ENCODE assay signal across 10 cellular contexts in genomic region chr1:41683681-41684500, GRCh38.
DNase-seq lines count a peak whose midpoint lies in the region; ATAC-seq and TF ChIP-seq lines count a peak whose summit lies in the region.
"Had no signal": no experiment of that assay in that cellular context is flagged by ENCODE, and none has a peak within 500 bp of the region (broad histone marks: within the 10 kb centered on the region; RNA-seq: fewer than 3 reads in every experiment).

No MANE protein-coding gene starts in this region.

- peak overlapping the region; percentile 69 for H3K4me2 ChIP-seq in Loucy (ENCODE audit: low read depth, low read length, poor library complexity, severe bottlenecking)

- peak; percentile 76 to 81 for ATAC-seq in natural killer cell treated with Interleukin-12 subunit alpha and Interleukin-12 subunit beta and Interleukin-15 and Interleukin-18, amount 100 ng/mL, for 72 hours
- no peak for ATAC-seq in GM21717 (IDR thresholded peaks at IDR 0.05; ENCODE audit: unreplicated experiment)

- H3K4me1 ChIP-seq in Loucy (ENCODE audit: insufficient read depth, low read length, poor library complexity, severe bottlenecking): peaks cover 62% of the 10 kb centered on the region

- DNase-seq in NOMO-1 (lab: John Stamatoyannopoulos, UW; ENCODE audit: unreplicated experiment in 2 of 2) (peak; percentile 21 to 31), NOMO-1 treated with dmso at 0.1 percent for 144 hours (lab: John Stamatoyannopoulos, UW; ENCODE audit: unreplicated experiment) (no peak), inferior parietal cortex (ENCODE audit: extremely low spot score) (no peak), putamen (ENCODE audit: low spot score) (no peak)
- peak; percentile 57 for DNase-seq in activated naive CD4-positive, alpha-beta T cell treated with anti-CD3 and anti-CD28 coated beads, Interleukin-2, amount 10 ng/mL, durations not matched to agents 7 days and 5 days
- DNase-seq in natural killer cell treated with Interleukin-12 subunit alpha and Interleukin-12 subunit beta and Interleukin-15 and Interleukin-18, amount 100 ng/mL, for 72 hours (ENCODE audit: low spot score): peak; percentile 84
- DNase-seq: NCI-H1436 treated with DMSO at 0.1 percent for 48 hours had no signal

- CTCF ChIA-PET in activated naive CD4-positive, alpha-beta T cell treated with anti-CD3 and anti-CD28 coated beads, Interleukin-2, amount 10 ng/mL, durations not matched to agents 7 days and 5 days (lab: Charles Lee): interaction anchor here (1.6 to 2.1 kb wide), 2 partner anchors 10 to 25 kb away, joined by 6 to 11 read pairs; no protein-coding TSS in a partner anchor

- no peaks in the 10 kb centered on the region for H3K79me2 ChIP-seq in Loucy (ENCODE audit: insufficient read depth, low read length)

- no peaks in the 10 kb centered on the region for H3K9me3 Mint-ChIP-seq in activated naive CD4-positive, alpha-beta T cell treated with anti-CD3 and anti-CD28 coated beads, Interleukin-2, amount 10 ng/mL, durations not matched to agents 7 days and 5 days
- H3K9me3 Mint-ChIP-seq in natural killer cell treated with Interleukin-12 subunit alpha and Interleukin-12 subunit beta and Interleukin-15 and Interleukin-18, amount 100 ng/mL, for 72 hours: no peaks in the 10 kb centered on the region

- no peaks in the 10 kb centered on the region for H3K9me3 ChIP-seq in Loucy (ENCODE audit: insufficient read depth, low read depth, low read length)
- H3K9me3 ChIP-seq: thoracic aorta had no signal

- H2AFZ ChIP-seq in Loucy (ENCODE audit: low read length): no peak overlapping the region

- H3K36me3 Mint-ChIP-seq in activated naive CD4-positive, alpha-beta T cell treated with anti-CD3 and anti-CD28 coated beads, Interleukin-2, amount 10 ng/mL, durations not matched to agents 7 days and 5 days: peaks cover 5% of the 10 kb centered on the region
- no peaks in the 10 kb centered on the region for H3K36me3 Mint-ChIP-seq in natural killer cell treated with Interleukin-12 subunit alpha and Interleukin-12 subunit beta and Interleukin-15 and Interleukin-18, amount 100 ng/mL, for 72 hours

- peak overlapping the region; percentile 19 for H3K4me3 Mint-ChIP-seq in activated naive CD4-positive, alpha-beta T cell treated with anti-CD3 and anti-CD28 coated beads, Interleukin-2, amount 10 ng/mL, durations not matched to agents 7 days and 5 days
- peak overlapping the region; percentile 78 for H3K4me3 Mint-ChIP-seq in natural killer cell treated with Interleukin-12 subunit alpha and Interleukin-12 subunit beta and Interleukin-15 and Interleukin-18, amount 100 ng/mL, for 72 hours

- peak overlapping the region; percentile 76 for H3K27ac Mint-ChIP-seq in activated naive CD4-positive, alpha-beta T cell treated with anti-CD3 and anti-CD28 coated beads, Interleukin-2, amount 10 ng/mL, durations not matched to agents 7 days and 5 days
- peak overlapping the region; percentile 73 to 82 for H3K27ac Mint-ChIP-seq in natural killer cell treated with Interleukin-12 subunit alpha and Interleukin-12 subunit beta and Interleukin-15 and Interleukin-18, amount 100 ng/mL, for 72 hours

- no peaks in the 10 kb centered on the region for H3K9me2 ChIP-seq in Loucy (replicated peaks; ENCODE audit: low read depth, low read length)

- TF ChIP-seq CTCF in Loucy (conservative IDR thresholded peaks at IDR 0.05; ENCODE audit: low read length): no peak

- no peaks in the 10 kb centered on the region for H3K27me3 ChIP-seq in Loucy (ENCODE audit: insufficient read depth, low read length, poor library complexity, severe bottlenecking)

- peaks cover 90% of the 10 kb centered on the region for H3K4me1 Mint-ChIP-seq in activated naive CD4-positive, alpha-beta T cell treated with anti-CD3 and anti-CD28 coated beads, Interleukin-2, amount 10 ng/mL, durations not matched to agents 7 days and 5 days
- peaks cover 95 to 98% of the 10 kb centered on the region in 2 donors for H3K4me1 Mint-ChIP-seq in natural killer cell treated with Interleukin-12 subunit alpha and Interleukin-12 subunit beta and Interleukin-15 and Interleukin-18, amount 100 ng/mL, for 72 hours (ENCODE audit: low read depth in 2 of 2)

- H3F3A ChIP-seq in Loucy (ENCODE audit: low read depth): no peaks in the 10 kb centered on the region

- H3K27me3 Mint-ChIP-seq in activated naive CD4-positive, alpha-beta T cell treated with anti-CD3 and anti-CD28 coated beads, Interleukin-2, amount 10 ng/mL, durations not matched to agents 7 days and 5 days: no peaks in the 10 kb centered on the region
- H3K27me3 Mint-ChIP-seq in natural killer cell treated with Interleukin-12 subunit alpha and Interleukin-12 subunit beta and Interleukin-15 and Interleukin-18, amount 100 ng/mL, for 72 hours: no peaks in the 10 kb centered on the region

- peak overlapping the region; percentile 48 for H3K4me3 ChIP-seq in Loucy (ENCODE audit: low read length, poor library complexity, severe bottlenecking)
- H3K4me3 ChIP-seq: thoracic aorta had no signal

- no peaks in the 10 kb centered on the region for H3K36me3 ChIP-seq in Loucy (ENCODE audit: insufficient read depth, low read length)
- H3K36me3 ChIP-seq: thoracic aorta had no signal

- H3K9ac ChIP-seq in Loucy (ENCODE audit: low read depth, low read length, poor library complexity, severe bottlenecking): peak overlapping the region; percentile 60

- H4K20me1 ChIP-seq in Loucy (ENCODE audit: insufficient read depth, low read length, poor library complexity, severe bottlenecking): no peaks in the 10 kb centered on the region

Comparison
In these comparisons a context has a peak if more than half of its experiments do, and no peak if none do; other contexts are left out.
1. DNase-seq: peak in NOMO-1 (2 of 2), activated naive CD4-positive, alpha-beta T cell treated with anti-CD3 and anti-CD28 coated beads, Interleukin-2, amount 10 ng/mL, durations not matched to agents 7 days and 5 days (single experiment) and natural killer cell treated with Interleukin-12 subunit alpha and Interleukin-12 subunit beta and Interleukin-15 and Interleukin-18, amount 100 ng/mL, for 72 hours (single experiment); none in NOMO-1 treated with dmso at 0.1 percent for 144 hours (single experiment), inferior parietal cortex (single experiment) and putamen (single experiment).